ENCODE assay signal across 8 cellular contexts in genomic region chr1:10032590-10033358, GRCh38. TPM values are rescaled to one million over a fixed set of nuclear protein-coding genes. Genes with fewer than 3 reads are reported as not detected.
DNase-seq lines count a peak whose midpoint lies in the region; ATAC-seq and TF ChIP-seq lines count a peak whose summit lies in the region.

Gene UBE4B, plus strand, starts transcription at chr1:10032958. Its CDS starts 713 bp downstream, at chr1:10033671.

- H3K36me3 ChIP-seq in cardiac muscle cell (no peaks in the 10 kb centered on the region), trophoblast cell (ENCODE audit: control insufficient read depth in 1 of 2, insufficient read depth in 2 of 2, low read length in 2 of 2) (peaks cover under 1 to 2% of the 10 kb centered on the region in 2 experiments), transverse colon (peaks cover 0 to 3% (median 0%) of the 10 kb centered on the region in 4 donors)

- peaks cover 10% of the 10 kb centered on the region for H3K79me2 ChIP-seq in trophoblast cell (ENCODE audit: control insufficient read depth, insufficient read depth, low read length, poor library complexity)

- peak within 1 kb of the TSS; percentile 89 for H3K14ac ChIP-seq in trophoblast cell (ENCODE audit: low read length)

- peak within 1 kb of the TSS; percentile 93 for H3K18ac ChIP-seq in trophoblast cell (ENCODE audit: low read length)

- intact Hi-C loops in transverse colon (cut with DNase I; ENCODE audit: low total_unique reads) = no loop called here

- peak within 1 kb of the TSS; percentile 97 for H2BK120ac ChIP-seq in trophoblast cell (ENCODE audit: insufficient read depth, low read length, poor library complexity)

- H2BK12ac ChIP-seq in trophoblast cell (ENCODE audit: low read length) = peak within 1 kb of the TSS; percentile 96

- H3K27me3 Mint-ChIP-seq in activated naive CD8-positive, alpha-beta T cell treated with anti-CD3 and anti-CD28 coated beads, Interleukin-2, amount 50 U/mL, for 24 hours = no peaks in the 10 kb centered on the region

- ATAC-seq in HG02798 (IDR thresholded peaks at IDR 0.05; ENCODE audit: poor library complexity, unreplicated experiment) = peak; percentile 98
- peak; percentile 97 for ATAC-seq in activated naive CD8-positive, alpha-beta T cell treated with anti-CD3 and anti-CD28 coated beads, Interleukin-2, amount 50 U/mL, for 24 hours

- H4K8ac ChIP-seq in trophoblast cell (ENCODE audit: low read depth, low read length) = peak within 1 kb of the TSS; percentile 99

- H3K4me2 ChIP-seq in trophoblast cell (ENCODE audit: low read length) = peak within 1 kb of the TSS; percentile 60

- peak within 1 kb of the TSS; percentile 97 for H3K4me3 ChIP-seq in GM12875 (ENCODE audit: low read depth, low read length)
- H3K4me3 ChIP-seq in cardiac muscle cell = peak within 1 kb of the TSS; percentile 71
- peak within 1 kb of the TSS; percentile 96 for H3K4me3 ChIP-seq in trophoblast cell (ENCODE audit: low read depth, low read length)
- peak within 1 kb of the TSS; percentile 50 to 98 (median 79) for H3K4me3 ChIP-seq in transverse colon

- TF ChIP-seq CTCF in GM12875 (IDR thresholded peaks at IDR 0.05; ENCODE audit: borderline replicate concordance, insufficient read depth, low read depth, low read length) (peak; percentile 88), cardiac muscle cell (IDR thresholded peaks at IDR 0.05; ENCODE audit: low read depth, low read length) (peak; percentile 75), transverse colon (IDR thresholded peaks at IDR 0.05) (peak; percentile 80 to 89 (median 85))

- H3K27ac Mint-ChIP-seq in activated naive CD8-positive, alpha-beta T cell treated with anti-CD3 and anti-CD28 coated beads, Interleukin-2, amount 50 U/mL, for 24 hours = peak within 1 kb of the TSS; percentile 94

- TF ChIP-seq POLR2A in transverse colon (IDR thresholded peaks at IDR 0.05) = peak; percentile 66

- H3K23ac ChIP-seq in trophoblast cell (ENCODE audit: low read length) = no peak within 1 kb of the TSS

- H2AK5ac ChIP-seq in trophoblast cell (ENCODE audit: low read length) = peak within 1 kb of the TSS; percentile 49

- no peaks in the 10 kb centered on the region for H3K36me3 Mint-ChIP-seq in activated naive CD8-positive, alpha-beta T cell treated with anti-CD3 and anti-CD28 coated beads, Interleukin-2, amount 50 U/mL, for 24 hours (ENCODE audit: low read depth)

- peaks cover 22% of the 10 kb centered on the region for H3K4me1 Mint-ChIP-seq in activated naive CD8-positive, alpha-beta T cell treated with anti-CD3 and anti-CD28 coated beads, Interleukin-2, amount 50 U/mL, for 24 hours

- peak; percentile 93 for DNase-seq in NCI-H1417 treated with DMSO at 0.1 percent for 48 hours (lab: John Stamatoyannopoulos, UW)
- DNase-seq in SW480 (ENCODE audit: low spot score) = peak; percentile 97
- DNase-seq in activated naive CD8-positive, alpha-beta T cell treated with anti-CD3 and anti-CD28 coated beads, Interleukin-2, amount 50 U/mL, for 24 hours = peak; percentile 99
- peak; percentile 99 to 100 for DNase-seq in cardiac muscle cell (ENCODE audit: low read depth in 1 of 2, low spot score in 1 of 2)
- peak; percentile 99 for DNase-seq in trophoblast cell
- peak; percentile 98 for DNase-seq in transverse colon

- peak within 1 kb of the TSS; percentile 86 for H4K91ac ChIP-seq in trophoblast cell (ENCODE audit: low read depth, low read length)

- no peak for TF ChIP-seq EP300 in transverse colon (IDR thresholded peaks at IDR 0.05; ENCODE audit: low read depth)

- peaks cover 16% of the 10 kb centered on the region for H3K4me1 ChIP-seq in cardiac muscle cell (ENCODE audit: low read depth)
- peaks cover 0 to 3% of the 10 kb centered on the region in 2 experiments for H3K4me1 ChIP-seq in trophoblast cell (ENCODE audit: control insufficient read depth in 1 of 2, insufficient read depth in 2 of 2, low read length in 2 of 2)
- peaks cover 4 to 31% (median 20%) of the 10 kb centered on the region in 4 donors for H3K4me1 ChIP-seq in transverse colon

- H3K27ac ChIP-seq in cardiac muscle cell = peak within 1 kb of the TSS; percentile 97
- peak within 1 kb of the TSS; percentile 92 for H3K27ac ChIP-seq in trophoblast cell (ENCODE audit: low read depth, low read length)
- H3K27ac ChIP-seq in transverse colon = peak within 1 kb of the TSS; percentile 95 to 98 (median 95)

- peaks cover 13% of the 10 kb centered on the region for H3K79me1 ChIP-seq in trophoblast cell (ENCODE audit: low read length)

- H3K27me3 ChIP-seq in cardiac muscle cell = no peaks in the 10 kb centered on the region
- no peaks in the 10 kb centered on the region for H3K27me3 ChIP-seq in trophoblast cell (ENCODE audit: insufficient read depth, low read length)
- H3K27me3 ChIP-seq in transverse colon = no peaks in the 10 kb centered on the region

- in situ Hi-C loops in transverse colon (cut with MboI; ENCODE audit: low pct_ligation_motif_present in 1 of 4, low pct_unique_long_range_greater_than_20kb in 1 of 4, low sequenced_read_pairs in 3 of 4) = loop anchor here in 1 of 4 donors (10.0 kb wide), 1 partner anchor 78 kb away; no protein-coding TSS in a partner anchor

- H2BK5ac ChIP-seq in trophoblast cell (ENCODE audit: low read depth, low read length, poor library complexity) = peak within 1 kb of the TSS; percentile 92

- H2AFZ ChIP-seq in trophoblast cell (ENCODE audit: insufficient read depth, low read length, poor library complexity) = peak within 1 kb of the TSS; percentile 100

- H3K4me3 Mint-ChIP-seq in activated naive CD8-positive, alpha-beta T cell treated with anti-CD3 and anti-CD28 coated beads, Interleukin-2, amount 50 U/mL, for 24 hours = peak within 1 kb of the TSS; percentile 91

- H3K9me3 ChIP-seq in cardiac muscle cell (ENCODE audit: low read depth) (no peaks in the 10 kb centered on the region), trophoblast cell (ENCODE audit: insufficient read depth, low read depth, low read length) (no peaks in the 10 kb centered on the region), transverse colon (no peaks in the 10 kb centered on the region)

- H3K9ac ChIP-seq in trophoblast cell (ENCODE audit: low read length) = peak within 1 kb of the TSS; percentile 90

- no peaks in the 10 kb centered on the region for H3K9me3 Mint-ChIP-seq in activated naive CD8-positive, alpha-beta T cell treated with anti-CD3 and anti-CD28 coated beads, Interleukin-2, amount 50 U/mL, for 24 hours

- no CpG with 5 or more reads among the region's 73 CpGs for WGBS in trophoblast cell (ENCODE audit: extremely low coverage, insufficient coverage, insufficient read length)
- 0% methylated on average over 38 of the region's 73 CpGs; no CpG with 5 or more reads in 1 of the 2 donors for WGBS in transverse colon (ENCODE audit: low coverage in 1 of 2), 2 donors

- H4K12ac ChIP-seq in trophoblast cell (ENCODE audit: low read depth, low read length) = peak within 1 kb of the TSS; percentile 86

- peak within 1 kb of the TSS; percentile 66 for H3K4ac ChIP-seq in trophoblast cell (ENCODE audit: low read depth, low read length)

RNA-seq across cellular contexts. Expression of gene UBE4B, which starts in this region (rescaled TPM):
- total RNA-seq in cardiac muscle cell = 45.4 and 72.0 TPM in 2 replicates
- 34.1 and 51.8 TPM in 2 replicates for polyA plus RNA-seq in cardiac muscle cell
- polyA plus RNA-seq in trophoblast cell (2013) = 43.2 and 44.4 TPM in 2 replicates
- 100 to 1,000 TPM in 1 of 4 donors, 10 to 100 TPM in 3; 35.1 to 145 (median 78.7) TPM for total RNA-seq in transverse colon

Comparison
In these comparisons a context has a peak if more than half of its experiments do, and no peak if none do; other contexts are left out.
1. Peak in every context shown above with its lines: DNase-seq, ATAC-seq, H3K4me3 ChIP-seq and H3K27ac ChIP-seq.